Comparison of ENCODE assay signal across 17 cellular contexts in genomic region chrX:2226906-2227656, GRCh38.
"Had no signal": no experiment of that assay in that cellular context is flagged by ENCODE, and none has a peak within 500 bp of the region (broad histone marks: within the 10 kb centered on the region; RNA-seq: fewer than 3 reads in every experiment).

No MANE protein-coding gene starts in this region.

- H3K27me3 ChIP-seq: body of pancreas, SJSA1, suprapubic skin had no signal

- H3K27ac Mint-ChIP-seq: activated CD4-positive, alpha-beta memory T cell treated with anti-CD3 and anti-CD28 coated beads, Interleukin-2, amount 10 ng/mL, durations not matched to agents 7 days and 5 days; activated naive CD4-positive, alpha-beta T cell treated with anti-CD3 and anti-CD28 coated beads, Interleukin-2, amount 50 U/mL, for 24 hours; activated T-cell treated with anti-CD3 and anti-CD28 coated beads, Interleukin-2, amount 50 U/mL, for 24 hours; mesothelial cell of epicardium had no signal

- H3K4me3 ChIP-seq: body of pancreas, coronary artery, SJSA1, suprapubic skin had no signal

- DNase-seq: activated CD4-positive, alpha-beta memory T cell treated with anti-CD3 and anti-CD28 coated beads, Interleukin-2, amount 10 ng/mL, durations not matched to agents 7 days and 5 days; activated effector memory CD4-positive, alpha-beta T cell treated with anti-CD3 and anti-CD28 coated beads, Interleukin-2, amount 50 U/mL, for 16 hours; activated T-cell treated with anti-CD3 and anti-CD28 coated beads, Interleukin-2, amount 50 U/mL, for 24 hours; amygdala; body of pancreas; caudate nucleus; effector CD4-positive, alpha-beta T cell; foreskin fibroblast; kidney glomerular epithelial cell; retina; stimulated activated naive CD4-positive, alpha-beta T cell; trophoblast cell had no signal

- H3K27me3 Mint-ChIP-seq: activated CD4-positive, alpha-beta memory T cell treated with anti-CD3 and anti-CD28 coated beads, Interleukin-2, amount 10 ng/mL, durations not matched to agents 7 days and 5 days; activated naive CD4-positive, alpha-beta T cell treated with anti-CD3 and anti-CD28 coated beads, Interleukin-2, amount 50 U/mL, for 24 hours; activated T-cell treated with anti-CD3 and anti-CD28 coated beads, Interleukin-2, amount 50 U/mL, for 24 hours had no signal

- H3K4me1 ChIP-seq: body of pancreas, SJSA1, suprapubic skin had no signal

- H3K4me1 Mint-ChIP-seq: activated CD4-positive, alpha-beta memory T cell treated with anti-CD3 and anti-CD28 coated beads, Interleukin-2, amount 10 ng/mL, durations not matched to agents 7 days and 5 days; mesothelial cell of epicardium had no signal

- H3K36me3 ChIP-seq: SJSA1 had no signal

- H3K4me3 Mint-ChIP-seq: activated CD4-positive, alpha-beta memory T cell treated with anti-CD3 and anti-CD28 coated beads, Interleukin-2, amount 10 ng/mL, durations not matched to agents 7 days and 5 days; activated naive CD4-positive, alpha-beta T cell treated with anti-CD3 and anti-CD28 coated beads, Interleukin-2, amount 50 U/mL, for 24 hours; activated T-cell treated with anti-CD3 and anti-CD28 coated beads, Interleukin-2, amount 50 U/mL, for 24 hours; mesothelial cell of epicardium had no signal

- H3K27ac ChIP-seq: body of pancreas, coronary artery, SJSA1, suprapubic skin had no signal

- ATAC-seq: body of pancreas had no signal
